ENCODE assay signal across 8 cellular contexts in the genomic region with DNA sequence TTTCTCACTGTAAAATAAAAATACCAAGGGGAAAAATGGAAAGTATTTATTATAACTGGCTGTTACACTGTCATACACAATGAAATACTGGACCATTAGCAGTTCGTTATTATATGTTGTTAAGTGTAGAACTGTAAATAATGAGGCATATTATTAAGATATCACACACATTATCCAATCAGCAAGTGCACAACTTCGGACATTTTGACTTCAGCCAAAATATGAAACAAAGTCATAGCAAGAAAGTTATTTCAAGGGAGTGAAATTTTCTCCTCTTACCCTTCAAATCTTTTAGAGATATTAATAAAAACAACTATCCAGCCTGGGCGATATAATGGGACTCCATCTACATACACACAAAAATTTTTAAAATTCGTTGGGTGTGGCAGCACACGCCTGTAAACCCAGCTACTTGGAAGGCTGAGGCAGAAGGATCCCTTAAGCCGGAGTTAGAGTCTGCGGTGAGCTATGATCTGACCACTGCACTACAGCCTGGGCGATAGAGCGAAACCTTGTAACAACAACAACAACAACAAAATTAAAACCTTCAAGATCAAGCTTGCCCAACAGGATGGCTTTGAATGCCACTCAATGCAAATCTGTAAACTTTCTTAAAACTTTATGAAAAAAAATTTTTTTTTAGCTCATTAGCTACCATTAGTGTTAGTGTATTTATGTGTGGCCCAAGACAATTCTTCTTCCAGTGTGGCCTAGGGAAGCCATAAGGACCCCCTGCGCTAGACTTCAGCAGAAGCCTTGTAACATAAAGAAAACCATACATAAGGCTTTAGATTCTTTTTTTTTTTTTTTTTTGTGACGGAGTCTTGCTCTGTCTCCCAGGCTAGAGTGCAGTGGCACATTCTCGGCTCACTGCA. TPM values are rescaled to one million over a fixed set of nuclear protein-coding genes. Genes with fewer than 3 reads are reported as not detected.
DNase-seq lines count a peak whose midpoint lies in the region; ATAC-seq, FAIRE-seq and TF ChIP-seq lines count a peak whose summit lies in the region.

No MANE protein-coding gene starts in this region.

- peaks cover 34% of the 10 kb centered on the region for H3K4me1 Mint-ChIP-seq in central memory CD8-positive, alpha-beta T cell
- H3K4me1 Mint-ChIP-seq in neural crest cell, result peaks cover 40% of the 10 kb centered on the region

- H3K4me3 ChIP-seq in NB4 (ENCODE audit: low read depth, low read length), result peak overlapping the region; percentile 70

- H3K4me3 Mint-ChIP-seq in central memory CD8-positive, alpha-beta T cell, result peak overlapping the region; percentile 90
- H3K4me3 Mint-ChIP-seq in neural crest cell, result peak overlapping the region; percentile 75

- H3K9me3 Mint-ChIP-seq in central memory CD8-positive, alpha-beta T cell, result no peaks in the 10 kb centered on the region
- H3K9me3 Mint-ChIP-seq in neural crest cell, result no peaks in the 10 kb centered on the region

- peak; percentile 76 for FAIRE-seq in GM19239 (lab: Jason Lieb, UNC)

- H3K27ac Mint-ChIP-seq in central memory CD8-positive, alpha-beta T cell (ENCODE audit: low read depth), result peak overlapping the region; percentile 97
- H3K27ac Mint-ChIP-seq in neural crest cell (ENCODE audit: unreplicated experiment), result no peak overlapping the region

- peaks cover 14% of the 10 kb centered on the region for H3K36me3 Mint-ChIP-seq in central memory CD8-positive, alpha-beta T cell (ENCODE audit: insufficient read depth)
- peaks cover 8% of the 10 kb centered on the region for H3K36me3 Mint-ChIP-seq in neural crest cell (ENCODE audit: low read depth)

- no peak for TF ChIP-seq POLR2A in NB4 (IDR thresholded peaks at IDR 0.05; ENCODE audit: extremely low read depth, insufficient read length)

- TF ChIP-seq CTCF in NB4 (IDR thresholded peaks at IDR 0.05; ENCODE audit: low read depth, low read length) (no peak), neural crest cell (conservative IDR thresholded peaks at IDR 0.05) (no peak), omental fat pad (IDR thresholded peaks at IDR 0.05) (no peak)

- no peak for ATAC-seq in central memory CD8-positive, alpha-beta T cell (replicated peaks; ENCODE audit: extremely low read depth, poor library complexity, severe bottlenecking)
- no peak for ATAC-seq in HG03439 (IDR thresholded peaks at IDR 0.05; ENCODE audit: unreplicated experiment)
- ATAC-seq in omental fat pad (ENCODE audit: low FRiP score), result no peak

- no peak for DNase-seq in GM19239 (ENCODE audit: insufficient read length, low spot score)
- DNase-seq in NB4 (ENCODE audit: low read depth), result peak; percentile 74
- no peak for DNase-seq in central memory CD8-positive, alpha-beta T cell (ENCODE audit: low spot score in 2 of 2)
- DNase-seq in neural crest cell (ENCODE audit: low read depth, low spot score), result no peak
- DNase-seq in NCI-H1436 (lab: John Stamatoyannopoulos, UW), result no peak
- DNase-seq in stimulated activated CD4-positive, alpha-beta T cell treated with anti-CD3 and anti-CD28 coated beads, Interleukin-4, amount 100 ng/mL, for 1 hour, result no peak
- no peak for DNase-seq in omental fat pad (ENCODE audit: low spot score)

- no peaks in the 10 kb centered on the region for H3K27me3 Mint-ChIP-seq in central memory CD8-positive, alpha-beta T cell
- no peaks in the 10 kb centered on the region for H3K27me3 Mint-ChIP-seq in neural crest cell (ENCODE audit: low read depth)

RNA-seq across cellular contexts. Expression of a gene that starts 1.3 kb away (rescaled TPM):
- total RNA-seq in neural crest cell (42.8 and 43.2 TPM in 2 replicates), omental fat pad (10 to 100 TPM in 3 of 4 donors, 1 to 10 TPM in 1; 7.4 to 18.9 (median 14.1) TPM)

RNA-seq across cellular contexts. Expression of a gene that starts 40.2 kb away (rescaled TPM):
- total RNA-seq in neural crest cell (312 and 330 TPM in 2 replicates), omental fat pad (100 to 1,000 TPM; 349 to 519 (median 452) TPM)
